8 cellular contexts compared by ENCODE assay signal in genomic region chr7:73851410-73852338, GRCh38. TPM values are rescaled to one million over a fixed set of nuclear protein-coding genes. Genes with fewer than 3 reads are reported as not detected.
A peak's percentile ranks its signal among the peaks of the same experiment; 100 is the strongest.
DNase-seq lines count a peak whose midpoint lies in the region; ATAC-seq and TF ChIP-seq lines count a peak whose summit lies in the region.

No MANE protein-coding gene starts in this region.

- peak; percentile 67 for ATAC-seq in GM18505 (IDR thresholded peaks at IDR 0.05; ENCODE audit: unreplicated experiment)
- ATAC-seq in HG03097 (IDR thresholded peaks at IDR 0.05; ENCODE audit: low FRiP score, unreplicated experiment) = peak; percentile 66
- peak; percentile 73 for ATAC-seq in RWPE2 (ENCODE audit: low read depth)
- peak; percentile 86 for ATAC-seq in omental fat pad (ENCODE audit: low FRiP score)

- DNase-seq in AG04450 (ENCODE audit: low read depth, low spot score) (peak; percentile 94), RWPE2 (ENCODE audit: low spot score) (no peak), dermis microvascular lymphatic vessel endothelial cell (ENCODE audit: low read depth in 2 of 2) (peak; percentile 84 to 96), omental fat pad (ENCODE audit: low spot score) (no peak), retina (no peak), NCI-H1092 (lab: John Stamatoyannopoulos, UW) (no peak)

- H3K27ac ChIP-seq in AG04450 (ENCODE audit: low read depth, low read length) = peak overlapping the region; percentile 100
- H3K27ac ChIP-seq in RWPE2 (ENCODE audit: poor library complexity, severe bottlenecking) = peak overlapping the region; percentile 98

- no peaks in the 10 kb centered on the region; the same call in 1 of the 2 replicates for H3K9me3 ChIP-seq in AG04450 (ENCODE audit: control insufficient read depth, insufficient read depth, low read length)
- no peaks in the 10 kb centered on the region for H3K9me3 ChIP-seq in RWPE2 (ENCODE audit: severe bottlenecking)

- H3K4me1 ChIP-seq in RWPE2 (ENCODE audit: insufficient read depth, poor library complexity, severe bottlenecking) = peaks cover 36% of the 10 kb centered on the region

- TF ChIP-seq CTCF in AG04450 (IDR thresholded peaks at IDR 0.05; ENCODE audit: low read depth, low read length) = no peak
- TF ChIP-seq CTCF in RWPE2 (IDR thresholded peaks at IDR 0.05; ENCODE audit: poor library complexity, severe bottlenecking) = no peak
- TF ChIP-seq CTCF in omental fat pad (IDR thresholded peaks at IDR 0.05) = no peak

- POLR2A ChIA-PET in AG04450 (lab: Yijun Ruan, JAX) = interaction anchor here (0.6 to 1.4 kb wide), 7 partner anchors 9 to 134 kb away, joined by 3 to 10 read pairs (median 3); partner anchors contain the start of genes METTL27 and STX1A

- CTCF ChIA-PET in AG04450 (lab: Charles Lee) = no interaction called here

- H3K4me3 ChIP-seq in AG04450 (ENCODE audit: low read depth, low read length) (peak overlapping the region; percentile 29; the same call in 1 of the 2 replicates), RWPE2 (ENCODE audit: severe bottlenecking) (no peak overlapping the region)

- H3K27me3 ChIP-seq in AG04450 (ENCODE audit: control insufficient read depth, insufficient read depth, low read length) (no peaks in the 10 kb centered on the region), RWPE2 (ENCODE audit: insufficient read depth, poor library complexity, severe bottlenecking) (no peaks in the 10 kb centered on the region)

- no peaks in the 10 kb centered on the region for H3K36me3 ChIP-seq in RWPE2 (ENCODE audit: low read depth)

- no peak for TF ChIP-seq POLR2A in GM18505 (IDR thresholded peaks at IDR 0.05; ENCODE audit: borderline replicate concordance, extremely low read depth, insufficient read depth, insufficient read length)

RNA-seq across cellular contexts. Expression of gene TMEM270, which starts 9.3 kb away (rescaled TPM):
- polyA plus RNA-seq in AG04450 (2011; rRNA removed) = not detected in 2 replicates
- polyA minus RNA-seq in AG04450 (2011; rRNA and poly(A)+ RNA removed) = not detected in 2 replicates
- not detected in 2 replicates for total RNA-seq in dermis microvascular lymphatic vessel endothelial cell
- not detected for total RNA-seq in omental fat pad

RNA-seq across cellular contexts. Expression of gene METTL27, which starts 9.4 kb away (rescaled TPM):
- polyA plus RNA-seq in AG04450 (2011; rRNA removed) = 2.6 and 4.4 TPM in 2 replicates
- 1.4 and 2.5 TPM in 2 replicates for polyA minus RNA-seq in AG04450 (2011; rRNA and poly(A)+ RNA removed)
- total RNA-seq in dermis microvascular lymphatic vessel endothelial cell (0.90 and 1.0 TPM in 2 replicates), omental fat pad (1 to 10 TPM in 3 of 4 donors, not detected in 1; 2.5 to 5.7 (median 3.4) TPM)

RNA-seq across cellular contexts. Expression of gene CLDN4, which starts 20.9 kb away (rescaled TPM):
- polyA plus RNA-seq in AG04450 (2011; rRNA removed) = 0.15 and 0.16 TPM in 2 replicates
- polyA minus RNA-seq in AG04450 (2011; rRNA and poly(A)+ RNA removed) = 0.04 TPM in 1 of 2 replicates, not detected in the other
- total RNA-seq in dermis microvascular lymphatic vessel endothelial cell (under 0.01 and 0.25 TPM in 2 replicates), omental fat pad (under 1 TPM in 3 of 4 donors, not detected in 1; 0.19 to 0.65 (median 0.60) TPM)

Comparison
In these comparisons a context has a peak if more than half of its experiments do, and no peak if none do; other contexts are left out.
1. DNase-seq: peak in AG04450 (single experiment) and dermis microvascular lymphatic vessel endothelial cell (2 of 2); none in RWPE2 (single experiment), omental fat pad (single experiment), retina (single experiment) and NCI-H1092 (single experiment).
2. Peak in every context shown above with its lines, with median percentiles within 50 percentile points of each other: ATAC-seq.